8 cellular contexts compared by ENCODE assay signal in genomic region chr3:129248286-129248979, GRCh38. TPM values are rescaled to one million over a fixed set of nuclear protein-coding genes. Genes with fewer than 3 reads are reported as not detected.
DNase-seq lines count a peak whose midpoint lies in the region; ATAC-seq and TF ChIP-seq lines count a peak whose summit lies in the region.

No MANE protein-coding gene starts in this region.

- H3K36me3 Mint-ChIP-seq in CD4-positive, alpha-beta T cell (ENCODE audit: low read depth) = peaks cover 42% of the 10 kb centered on the region
- peaks cover 49% of the 10 kb centered on the region for H3K36me3 Mint-ChIP-seq in effector memory CD8-positive, alpha-beta T cell (ENCODE audit: insufficient read depth)
- peaks cover 3% of the 10 kb centered on the region for H3K36me3 Mint-ChIP-seq in neural progenitor cell

- ATAC-seq in CD4-positive, alpha-beta T cell (ENCODE audit: poor library complexity) = no peak
- no peak for ATAC-seq in effector memory CD8-positive, alpha-beta T cell (replicated peaks)
- ATAC-seq in HG03095 (IDR thresholded peaks at IDR 0.05; ENCODE audit: unreplicated experiment) = no peak

- peak overlapping the region; percentile 96 for H3K4me3 ChIP-seq in NT2/D1 (ENCODE audit: insufficient read length, low read depth)
- H3K4me3 ChIP-seq in neural progenitor cell = peak overlapping the region; percentile 81

- TF ChIP-seq CTCF in CD4-positive, alpha-beta T cell (IDR thresholded peaks at IDR 0.05) = no peak
- TF ChIP-seq CTCF in neural progenitor cell (IDR thresholded peaks at IDR 0.05) = no peak

- peak overlapping the region; percentile 95 for H3K4me2 ChIP-seq in neural progenitor cell

- no peaks in the 10 kb centered on the region for H3K9me3 ChIP-seq in CD4-positive, alpha-beta T cell (ENCODE audit: control insufficient read depth, low read length)
- H3K9me3 ChIP-seq in NT2/D1 (ENCODE audit: insufficient read depth, low read length) (no peaks in the 10 kb centered on the region), neural progenitor cell (ENCODE audit: low read depth) (no peaks in the 10 kb centered on the region)

- H2AFZ ChIP-seq in neural progenitor cell (replicated peaks) = peak overlapping the region; percentile 95

- H3K36me3 ChIP-seq in NT2/D1 (ENCODE audit: insufficient read depth, insufficient read length, low read length) (peaks cover 28% of the 10 kb centered on the region), neural progenitor cell (no peaks in the 10 kb centered on the region)

- CTCF ChIA-PET in CD4-positive, alpha-beta T cell (lab: Charles Lee) = interaction anchor here (1.6 to 3.9 kb wide), 3 partner anchors 195 to 278 kb away, joined by 6 to 43 read pairs (median 7); no protein-coding TSS in a partner anchor

- no peaks in the 10 kb centered on the region for H3K9me3 Mint-ChIP-seq in CD4-positive, alpha-beta T cell
- no peaks in the 10 kb centered on the region for H3K9me3 Mint-ChIP-seq in effector memory CD8-positive, alpha-beta T cell
- no peaks in the 10 kb centered on the region for H3K9me3 Mint-ChIP-seq in neural progenitor cell

- DNase-seq in CD4-positive, alpha-beta T cell = no peak
- DNase-seq in NT2/D1 (ENCODE audit: low read depth, low spot score) = no peak
- no peak for DNase-seq in effector memory CD8-positive, alpha-beta T cell
- no peak for DNase-seq in neural progenitor cell (ENCODE audit: low spot score)
- DNase-seq in DMS 273 treated with DMSO at 0.1 percent for 48 hours (lab: John Stamatoyannopoulos, UW) = no peak
- DNase-seq in activated effector memory CD4-positive, alpha-beta T cell treated with Interleukin-2 at 50 U/mL for 16 hours = no peak
- DNase-seq in NCI-H187 (lab: John Stamatoyannopoulos, UW) = no peak

- no peaks in the 10 kb centered on the region for H3F3A ChIP-seq in neural progenitor cell (ENCODE audit: low read depth)

- peak overlapping the region; percentile 98 for H3K4me3 Mint-ChIP-seq in CD4-positive, alpha-beta T cell
- H3K4me3 Mint-ChIP-seq in effector memory CD8-positive, alpha-beta T cell = peak overlapping the region; percentile 93
- H3K4me3 Mint-ChIP-seq in neural progenitor cell = peak overlapping the region; percentile 97

- H3K4me1 Mint-ChIP-seq in CD4-positive, alpha-beta T cell (ENCODE audit: low read depth) = peaks cover 55% of the 10 kb centered on the region
- peaks cover 33 to 40% of the 10 kb centered on the region in 2 donors for H3K4me1 Mint-ChIP-seq in effector memory CD8-positive, alpha-beta T cell (ENCODE audit: low read depth in 2 of 2)
- H3K4me1 Mint-ChIP-seq in neural progenitor cell = peaks cover 13% of the 10 kb centered on the region

- no peak overlapping the region for H3K27ac ChIP-seq in CD4-positive, alpha-beta T cell (ENCODE audit: low read depth, low read length)
- no peak overlapping the region for H3K27ac ChIP-seq in neural progenitor cell

- H3K79me2 ChIP-seq in neural progenitor cell (ENCODE audit: low read depth) = peaks cover 35% of the 10 kb centered on the region

- H3K27ac Mint-ChIP-seq in CD4-positive, alpha-beta T cell = peak overlapping the region; percentile 97
- peak overlapping the region; percentile 98 to 99 for H3K27ac Mint-ChIP-seq in effector memory CD8-positive, alpha-beta T cell
- H3K27ac Mint-ChIP-seq in neural progenitor cell = no peak overlapping the region

- POLR2A ChIA-PET in CD4-positive, alpha-beta T cell (lab: Charles Lee) = interaction anchor here (0.6 to 3.0 kb wide), 11 partner anchors 31 to 377 kb away, joined by 3 to 21 read pairs (median 7); partner anchors contain the start of genes HMCES, IFT122 and MBD4

- H3K9ac ChIP-seq in NT2/D1 (ENCODE audit: insufficient read length, low read depth) (peak overlapping the region; percentile 99), neural progenitor cell (peak overlapping the region; percentile 84)

- H4K20me1 ChIP-seq in neural progenitor cell (ENCODE audit: low read depth) = peaks cover 8% of the 10 kb centered on the region

- no peaks in the 10 kb centered on the region for H3K27me3 Mint-ChIP-seq in CD4-positive, alpha-beta T cell
- no peaks in the 10 kb centered on the region for H3K27me3 Mint-ChIP-seq in effector memory CD8-positive, alpha-beta T cell
- peaks cover 12% of the 10 kb centered on the region for H3K27me3 Mint-ChIP-seq in neural progenitor cell (ENCODE audit: insufficient read depth, low read depth)

- intact Hi-C loops in CD4-positive, alpha-beta T cell (cut with DNase I, micrococcal nuclease) = loop anchor here (2.0 to 5.0 kb wide), 5 partner anchors 64 to 371 kb away; partner anchors contain the start of genes ACAD9 (in 2 of the 2), CNBP (in 1 of the 2) and RAB43 (in 1 of the 2)

- no peaks in the 10 kb centered on the region for H3K4me1 ChIP-seq in NT2/D1 (ENCODE audit: insufficient read depth, insufficient read length)
- peaks cover 6% of the 10 kb centered on the region for H3K4me1 ChIP-seq in neural progenitor cell

- no peaks in the 10 kb centered on the region for H3K27me3 ChIP-seq in CD4-positive, alpha-beta T cell (ENCODE audit: control insufficient read depth, insufficient read depth, low read length)
- H3K27me3 ChIP-seq in NT2/D1 (ENCODE audit: insufficient read depth, insufficient read length) (no peaks in the 10 kb centered on the region), neural progenitor cell (no peaks in the 10 kb centered on the region)

RNA-seq across cellular contexts. Expression of gene COPG1, which starts 1.0 kb away (rescaled TPM):
- 10 to 100 TPM; 77.7 to 79.3 TPM for total RNA-seq in CD4-positive, alpha-beta T cell
- total RNA-seq in neural progenitor cell (ENCODE audit: low replicate concordance) = 65.4 and 79.3 TPM in 2 replicates

RNA-seq across cellular contexts. Expression of gene HMCES, which starts 30.2 kb away (rescaled TPM):
- total RNA-seq in CD4-positive, alpha-beta T cell = 10 to 100 TPM; 63.5 to 64.0 TPM
- 25.1 and 28.6 TPM in 2 replicates for total RNA-seq in neural progenitor cell (ENCODE audit: low replicate concordance)
